Comparison of ENCODE assay signal across 1 cellular context in genomic region chr2:207847098-207847806, GRCh38.
A peak's percentile ranks its signal among the peaks of the same experiment; 100 is the strongest.
TF ChIP-seq lines count a peak whose summit lies in the region.

No MANE protein-coding gene starts in this region.

TF ChIP-seq in HepG2, 621 proteins besides CTCF, POLR2A, EP300 and RAD21 (continued from another document):
- TF ChIP-seq, protein P1, sequence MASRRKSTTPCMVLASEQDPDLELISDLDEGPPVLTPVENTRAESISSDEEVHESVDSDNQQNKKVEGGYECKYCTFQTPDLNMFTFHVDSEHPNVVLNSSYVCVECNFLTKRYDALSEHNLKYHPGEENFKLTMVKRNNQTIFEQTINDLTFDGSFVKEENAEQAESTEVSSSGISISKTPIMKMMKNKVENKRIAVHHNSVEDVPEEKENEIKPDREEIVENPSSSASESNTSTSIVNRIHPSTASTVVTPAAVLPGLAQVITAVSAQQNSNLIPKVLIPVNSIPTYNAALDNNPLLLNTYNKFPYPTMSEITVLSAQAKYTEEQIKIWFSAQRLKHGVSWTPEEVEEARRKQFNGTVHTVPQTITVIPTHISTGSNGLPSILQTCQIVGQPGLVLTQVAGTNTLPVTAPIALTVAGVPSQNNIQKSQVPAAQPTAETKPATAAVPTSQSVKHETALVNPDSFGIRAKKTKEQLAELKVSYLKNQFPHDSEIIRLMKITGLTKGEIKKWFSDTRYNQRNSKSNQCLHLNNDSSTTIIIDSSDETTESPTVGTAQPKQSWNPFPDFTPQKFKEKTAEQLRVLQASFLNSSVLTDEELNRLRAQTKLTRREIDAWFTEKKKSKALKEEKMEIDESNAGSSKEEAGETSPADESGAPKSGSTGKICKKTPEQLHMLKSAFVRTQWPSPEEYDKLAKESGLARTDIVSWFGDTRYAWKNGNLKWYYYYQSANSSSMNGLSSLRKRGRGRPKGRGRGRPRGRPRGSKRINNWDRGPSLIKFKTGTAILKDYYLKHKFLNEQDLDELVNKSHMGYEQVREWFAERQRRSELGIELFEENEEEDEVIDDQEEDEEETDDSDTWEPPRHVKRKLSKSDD (CRISPR knock-in tag; IDR thresholded peaks at IDR 0.05; ENCODE audit: low read depth), result 0 out of 2 replicates have a peak, but pooled peaks have one; percentile 59
- TF ChIP-seq GATAD2A (CRISPR knock-in tag; IDR thresholded peaks at IDR 0.05) (peak; percentile 96), ESRRA (CRISPR knock-in tag; IDR thresholded peaks at IDR 0.05; ENCODE audit: low read depth) (0 out of 2 replicates have a peak, but pooled peaks have one; percentile 28), ZNF142 (CRISPR knock-in tag; IDR thresholded peaks at IDR 0.05) (0 out of 2 replicates have a peak, but pooled peaks have one; percentile 28), RNF2 (conservative IDR thresholded peaks at IDR 0.05; ENCODE audit: low read depth) (no peak), ONECUT2 (CRISPR knock-in tag; IDR thresholded peaks at IDR 0.05) (peak; percentile 13; the same call in 1 of the 2 replicates), HNRNPUL1 (IDR thresholded peaks at IDR 0.05; ENCODE audit: low read depth, low read length) (0 out of 2 replicates have a peak, but pooled peaks have one; percentile 27)
- TF ChIP-seq, protein P2, sequence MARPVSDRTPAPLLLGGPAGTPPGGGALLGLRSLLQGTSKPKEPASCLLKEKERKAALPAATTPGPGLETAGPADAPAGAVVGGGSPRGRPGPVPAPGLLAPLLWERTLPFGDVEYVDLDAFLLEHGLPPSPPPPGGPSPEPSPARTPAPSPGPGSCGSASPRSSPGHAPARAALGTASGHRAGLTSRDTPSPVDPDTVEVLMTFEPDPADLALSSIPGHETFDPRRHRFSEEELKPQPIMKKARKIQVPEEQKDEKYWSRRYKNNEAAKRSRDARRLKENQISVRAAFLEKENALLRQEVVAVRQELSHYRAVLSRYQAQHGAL (CRISPR knock-in tag; IDR thresholded peaks at IDR 0.05; ENCODE audit: not compliant biosample characterization), result peak; percentile 63
- TF ChIP-seq, protein P3, sequence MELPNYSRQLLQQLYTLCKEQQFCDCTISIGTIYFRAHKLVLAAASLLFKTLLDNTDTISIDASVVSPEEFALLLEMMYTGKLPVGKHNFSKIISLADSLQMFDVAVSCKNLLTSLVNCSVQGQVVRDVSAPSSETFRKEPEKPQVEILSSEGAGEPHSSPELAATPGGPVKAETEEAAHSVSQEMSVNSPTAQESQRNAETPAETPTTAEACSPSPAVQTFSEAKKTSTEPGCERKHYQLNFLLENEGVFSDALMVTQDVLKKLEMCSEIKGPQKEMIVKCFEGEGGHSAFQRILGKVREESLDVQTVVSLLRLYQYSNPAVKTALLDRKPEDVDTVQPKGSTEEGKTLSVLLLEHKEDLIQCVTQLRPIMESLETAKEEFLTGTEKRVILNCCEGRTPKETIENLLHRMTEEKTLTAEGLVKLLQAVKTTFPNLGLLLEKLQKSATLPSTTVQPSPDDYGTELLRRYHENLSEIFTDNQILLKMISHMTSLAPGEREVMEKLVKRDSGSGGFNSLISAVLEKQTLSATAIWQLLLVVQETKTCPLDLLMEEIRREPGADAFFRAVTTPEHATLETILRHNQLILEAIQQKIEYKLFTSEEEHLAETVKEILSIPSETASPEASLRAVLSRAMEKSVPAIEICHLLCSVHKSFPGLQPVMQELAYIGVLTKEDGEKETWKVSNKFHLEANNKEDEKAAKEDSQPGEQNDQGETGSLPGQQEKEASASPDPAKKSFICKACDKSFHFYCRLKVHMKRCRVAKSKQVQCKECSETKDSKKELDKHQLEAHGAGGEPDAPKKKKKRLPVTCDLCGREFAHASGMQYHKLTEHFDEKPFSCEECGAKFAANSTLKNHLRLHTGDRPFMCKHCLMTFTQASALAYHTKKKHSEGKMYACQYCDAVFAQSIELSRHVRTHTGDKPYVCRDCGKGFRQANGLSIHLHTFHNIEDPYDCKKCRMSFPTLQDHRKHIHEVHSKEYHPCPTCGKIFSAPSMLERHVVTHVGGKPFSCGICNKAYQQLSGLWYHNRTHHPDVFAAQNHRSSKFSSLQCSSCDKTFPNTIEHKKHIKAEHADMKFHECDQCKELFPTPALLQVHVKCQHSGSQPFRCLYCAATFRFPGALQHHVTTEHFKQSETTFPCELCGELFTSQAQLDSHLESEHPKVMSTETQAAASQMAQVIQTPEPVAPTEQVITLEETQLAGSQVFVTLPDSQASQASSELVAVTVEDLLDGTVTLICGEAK (IDR thresholded peaks at IDR 0.05), result no peak
- TF ChIP-seq, protein P3 (CRISPR knock-in tag; IDR thresholded peaks at IDR 0.05), result 0 out of 2 replicates have a peak, but pooled peaks have one; percentile 9
- TF ChIP-seq, protein P4, sequence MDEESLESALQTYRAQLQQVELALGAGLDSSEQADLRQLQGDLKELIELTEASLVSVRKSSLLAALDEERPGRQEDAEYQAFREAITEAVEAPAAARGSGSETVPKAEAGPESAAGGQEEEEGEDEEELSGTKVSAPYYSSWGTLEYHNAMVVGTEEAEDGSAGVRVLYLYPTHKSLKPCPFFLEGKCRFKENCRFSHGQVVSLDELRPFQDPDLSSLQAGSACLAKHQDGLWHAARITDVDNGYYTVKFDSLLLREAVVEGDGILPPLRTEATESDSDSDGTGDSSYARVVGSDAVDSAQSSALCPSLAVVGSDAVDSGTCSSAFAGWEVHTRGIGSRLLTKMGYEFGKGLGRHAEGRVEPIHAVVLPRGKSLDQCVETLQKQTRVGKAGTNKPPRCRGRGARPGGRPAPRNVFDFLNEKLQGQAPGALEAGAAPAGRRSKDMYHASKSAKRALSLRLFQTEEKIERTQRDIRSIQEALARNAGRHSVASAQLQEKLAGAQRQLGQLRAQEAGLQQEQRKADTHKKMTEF (CRISPR knock-in tag; IDR thresholded peaks at IDR 0.05), result peak; percentile 81; the same call in 1 of the 2 replicates
- TF ChIP-seq, protein P5, sequence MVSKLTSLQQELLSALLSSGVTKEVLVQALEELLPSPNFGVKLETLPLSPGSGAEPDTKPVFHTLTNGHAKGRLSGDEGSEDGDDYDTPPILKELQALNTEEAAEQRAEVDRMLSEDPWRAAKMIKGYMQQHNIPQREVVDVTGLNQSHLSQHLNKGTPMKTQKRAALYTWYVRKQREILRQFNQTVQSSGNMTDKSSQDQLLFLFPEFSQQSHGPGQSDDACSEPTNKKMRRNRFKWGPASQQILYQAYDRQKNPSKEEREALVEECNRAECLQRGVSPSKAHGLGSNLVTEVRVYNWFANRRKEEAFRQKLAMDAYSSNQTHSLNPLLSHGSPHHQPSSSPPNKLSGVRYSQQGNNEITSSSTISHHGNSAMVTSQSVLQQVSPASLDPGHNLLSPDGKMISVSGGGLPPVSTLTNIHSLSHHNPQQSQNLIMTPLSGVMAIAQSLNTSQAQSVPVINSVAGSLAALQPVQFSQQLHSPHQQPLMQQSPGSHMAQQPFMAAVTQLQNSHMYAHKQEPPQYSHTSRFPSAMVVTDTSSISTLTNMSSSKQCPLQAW (CRISPR knock-in tag; IDR thresholded peaks at IDR 0.05), result peak; percentile 72
